ENCODE assay signal across 12 cellular contexts in genomic region chr12:93090768-93091172, GRCh38.
DNase-seq lines count a peak whose midpoint lies in the region; ATAC-seq and TF ChIP-seq lines count a peak whose summit lies in the region.
"Had no signal": no experiment of that assay in that cellular context is flagged by ENCODE, and none has a peak within 500 bp of the region (broad histone marks: within the 10 kb centered on the region; RNA-seq: fewer than 3 reads in every experiment).

No MANE protein-coding gene starts in this region.

- H3K4me3 ChIP-seq in PC-9 = no peak overlapping the region
- H3K4me3 ChIP-seq in epithelial cell of esophagus (ENCODE audit: low read length) = no peak overlapping the region
- H3K4me3 ChIP-seq: thyroid gland had no signal

- intact Hi-C loops in PC-9 (cut with micrococcal nuclease; ENCODE audit: unreplicated experiment) = no loop called here

- H3K4me1 Mint-ChIP-seq in activated naive CD4-positive, alpha-beta T cell treated with anti-CD3 and anti-CD28 coated beads, Interleukin-2, amount 50 U/mL, for 24 hours = peaks cover 19% of the 10 kb centered on the region
- peaks cover 9 to 10% of the 10 kb centered on the region in 2 donors for H3K4me1 Mint-ChIP-seq in stimulated activated naive B cell treated with anti-CD40 and anti-IgM and Interleukin-4, amounts not matched to agents 10 μg/mL and 1 μg/mL and 100 μg/mL, for 72 hours

- no peak for DNase-seq in activated naive CD4-positive, alpha-beta T cell treated with anti-CD3 and anti-CD28 coated beads, Interleukin-2, amount 50 U/mL, for 16 hours
- DNase-seq in PC-9 (peak in 1 of 2 experiments; percentile 82), epithelial cell of esophagus (ENCODE audit: low read depth) (peak; percentile 79), COLO829 (ENCODE audit: low spot score) (no peak)
- no peak for DNase-seq in stimulated activated naive B cell treated with anti-CD40 and anti-IgM and Interleukin-4, amounts not matched to agents 10 μg/mL and 1 μg/mL and 100 μg/mL, for 72 hours
- no peak for DNase-seq in stimulated activated CD4-positive, alpha-beta T cell treated with anti-CD3 and anti-CD28 coated beads, Interleukin-4, amount 100 ng/mL, for 1 hour
- DNase-seq: BE2C, RPMI8226, thyroid gland had no signal

- H3K36me3 Mint-ChIP-seq in activated naive CD4-positive, alpha-beta T cell treated with anti-CD3 and anti-CD28 coated beads, Interleukin-2, amount 50 U/mL, for 24 hours = peaks cover 2% of the 10 kb centered on the region
- H3K36me3 Mint-ChIP-seq in stimulated activated naive B cell treated with anti-CD40 and anti-IgM and Interleukin-4, amounts not matched to agents 10 μg/mL and 1 μg/mL and 100 μg/mL, for 72 hours = peaks cover 0 to 1% of the 10 kb centered on the region in 2 donors

- ATAC-seq in stimulated activated naive B cell treated with anti-CD40 and anti-IgM and Interleukin-4, amounts not matched to agents 10 μg/mL and 1 μg/mL and 100 μg/mL, for 72 hours (replicated peaks) = no peak
- no peak for ATAC-seq in GM21786 (IDR thresholded peaks at IDR 0.05; ENCODE audit: unreplicated experiment)

- peaks cover 6% of the 10 kb centered on the region for H3K9me3 ChIP-seq in PC-9 (ENCODE audit: insufficient read depth, low read depth)
- H3K9me3 ChIP-seq: thyroid gland had no signal

- H3F3A ChIP-seq in PC-9 (ENCODE audit: insufficient read depth, low read depth) = peaks cover 30% of the 10 kb centered on the region

- peaks cover 48% of the 10 kb centered on the region for H3K4me1 ChIP-seq in PC-9 (replicated peaks; ENCODE audit: insufficient read depth)
- H3K4me1 ChIP-seq: thyroid gland had no signal

- no peaks in the 10 kb centered on the region for H3K27me3 ChIP-seq in PC-9 (ENCODE audit: insufficient read depth, low read depth)
- H3K27me3 ChIP-seq: thyroid gland had no signal

- TF ChIP-seq CTCF in PC-9 (conservative IDR thresholded peaks at IDR 0.05) = no peak
- no peak for TF ChIP-seq CTCF in epithelial cell of esophagus (IDR thresholded peaks at IDR 0.05; ENCODE audit: insufficient read depth, low read depth, low read length, missing control alignments)

- H3K36me3 ChIP-seq in PC-9 (ENCODE audit: low read depth) = no peaks in the 10 kb centered on the region
- H3K36me3 ChIP-seq: BE2C, thyroid gland had no signal

- no peak overlapping the region for H3K4me3 Mint-ChIP-seq in activated naive CD4-positive, alpha-beta T cell treated with anti-CD3 and anti-CD28 coated beads, Interleukin-2, amount 50 U/mL, for 24 hours
- no peak overlapping the region for H3K4me3 Mint-ChIP-seq in stimulated activated naive B cell treated with anti-CD40 and anti-IgM and Interleukin-4, amounts not matched to agents 10 μg/mL and 1 μg/mL and 100 μg/mL, for 72 hours

- BruUV-seq in PC-9 (replicated peaks; lab: Mats Ljungman, UMichigan) = no TSS peak

- no peaks in the 10 kb centered on the region for H3K79me2 ChIP-seq in PC-9 (ENCODE audit: low read depth)

- peak overlapping the region; percentile 51 for H3K4me2 ChIP-seq in PC-9

- peaks cover 5% of the 10 kb centered on the region for H3K9me3 Mint-ChIP-seq in activated naive CD4-positive, alpha-beta T cell treated with anti-CD3 and anti-CD28 coated beads, Interleukin-2, amount 50 U/mL, for 24 hours
- peaks cover 0 to 5% of the 10 kb centered on the region in 2 donors for H3K9me3 Mint-ChIP-seq in stimulated activated naive B cell treated with anti-CD40 and anti-IgM and Interleukin-4, amounts not matched to agents 10 μg/mL and 1 μg/mL and 100 μg/mL, for 72 hours

- no peak overlapping the region for H2AFZ ChIP-seq in PC-9

- no peaks in the 10 kb centered on the region for H3K9me2 ChIP-seq in PC-9 (ENCODE audit: insufficient read depth)

- CTCF ChIA-PET in PC-9 (lab: Charles Lee) = interaction anchor here (0.6 kb wide), 1 partner anchor 21 kb away, joined by 3 read pairs; no protein-coding TSS in a partner anchor

- peak overlapping the region; percentile 82 for H3K27ac ChIP-seq in PC-9
- H3K27ac ChIP-seq: thyroid gland, VCaP had no signal

- peak overlapping the region; percentile 82 for H3K27ac Mint-ChIP-seq in activated naive CD4-positive, alpha-beta T cell treated with anti-CD3 and anti-CD28 coated beads, Interleukin-2, amount 50 U/mL, for 24 hours
- H3K27ac Mint-ChIP-seq in stimulated activated naive B cell treated with anti-CD40 and anti-IgM and Interleukin-4, amounts not matched to agents 10 μg/mL and 1 μg/mL and 100 μg/mL, for 72 hours = peak overlapping the region; percentile 9

- POLR2A ChIA-PET in PC-9 (lab: Charles Lee; ENCODE audit: unreplicated experiment) = no interaction called here

- no peaks in the 10 kb centered on the region for H3K27me3 Mint-ChIP-seq in activated naive CD4-positive, alpha-beta T cell treated with anti-CD3 and anti-CD28 coated beads, Interleukin-2, amount 50 U/mL, for 24 hours
- no peaks in the 10 kb centered on the region for H3K27me3 Mint-ChIP-seq in stimulated activated naive B cell treated with anti-CD40 and anti-IgM and Interleukin-4, amounts not matched to agents 10 μg/mL and 1 μg/mL and 100 μg/mL, for 72 hours

- no peaks in the 10 kb centered on the region; the same call in 1 of the 2 replicates for H4K20me1 ChIP-seq in PC-9 (ENCODE audit: insufficient read depth)
